ENCODE assay signal across 10 cellular contexts in the genomic region with DNA sequence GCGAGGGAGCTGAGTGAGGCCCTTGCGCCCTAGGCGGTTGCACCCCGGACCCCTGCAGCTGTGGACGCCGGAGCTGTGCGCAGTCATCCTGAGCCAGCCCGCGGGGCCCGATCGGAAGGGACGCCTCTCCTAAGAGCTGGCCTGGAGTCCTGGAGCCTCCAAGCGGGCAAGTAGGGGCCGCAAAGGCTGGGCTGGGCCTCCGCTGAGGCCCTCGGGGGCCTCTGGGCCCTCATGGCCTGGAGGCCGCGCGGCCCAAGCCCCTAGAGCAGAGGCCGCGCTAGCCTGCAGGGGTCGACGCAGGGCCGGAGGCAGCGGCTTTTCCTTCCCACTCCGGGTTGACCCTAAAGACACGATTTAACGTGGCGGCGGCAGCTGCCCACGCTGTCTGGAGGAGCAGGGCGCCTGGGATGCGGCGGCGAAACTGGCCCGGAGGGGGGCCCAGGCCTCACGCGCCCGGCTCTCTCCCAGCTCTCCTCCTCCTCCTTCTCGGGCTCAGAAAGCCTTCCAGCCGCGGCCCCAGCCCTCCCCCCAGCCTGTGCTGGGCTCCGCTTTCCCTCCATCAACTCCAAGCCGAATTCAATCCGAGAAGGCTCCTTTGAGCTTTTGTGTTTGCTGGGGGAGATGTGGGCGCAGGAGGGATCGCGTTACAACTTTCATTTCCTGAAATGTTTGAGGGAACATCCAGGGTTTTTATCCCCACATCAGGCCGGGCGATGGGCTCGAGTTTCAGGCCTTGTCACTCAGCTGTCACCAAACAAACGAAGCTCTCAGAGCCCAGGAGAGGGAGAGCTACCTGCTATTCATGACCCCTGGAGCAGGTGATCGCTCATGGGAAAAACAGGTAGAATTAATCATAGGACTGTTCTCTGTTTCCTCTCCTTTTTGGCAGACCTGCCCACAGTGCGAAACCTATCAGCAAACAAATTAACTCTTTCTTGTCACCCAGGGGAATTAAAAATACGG.
DNase-seq lines count a peak whose midpoint lies in the region; ATAC-seq and TF ChIP-seq lines count a peak whose summit lies in the region.
"Had no signal": no experiment of that assay in that cellular context is flagged by ENCODE, and none has a peak within 500 bp of the region (broad histone marks: within the 10 kb centered on the region; RNA-seq: fewer than 3 reads in every experiment).

No MANE protein-coding gene starts in this region.

- TF ChIP-seq CTCF in OCI-LY1 (IDR thresholded peaks at IDR 0.05; ENCODE audit: low read length): no peak
- TF ChIP-seq CTCF in fibroblast of mammary gland (conservative IDR thresholded peaks at IDR 0.05; ENCODE audit: control insufficient read depth, insufficient read depth, low read depth, low read length): no peak
- no peak for TF ChIP-seq CTCF in parathyroid adenoma (IDR thresholded peaks at IDR 0.05)

- H3K4me2 ChIP-seq in OCI-LY1 (ENCODE audit: low read length) (peak overlapping the region; percentile 37; the same call in 1 of the 2 replicates), parathyroid adenoma (ENCODE audit: low read length) (peak overlapping the region; percentile 94)

- H3K4me1 ChIP-seq in OCI-LY1 (ENCODE audit: insufficient read depth, low read length, severe bottlenecking): peaks cover 18% of the 10 kb centered on the region
- peaks cover 45% of the 10 kb centered on the region for H3K4me1 ChIP-seq in parathyroid adenoma

- H3K9me3 ChIP-seq in OCI-LY1 (ENCODE audit: low read length) (no peaks in the 10 kb centered on the region), parathyroid adenoma (ENCODE audit: control insufficient read depth, low read length) (no peaks in the 10 kb centered on the region)

- no peaks in the 10 kb centered on the region for H3K9me2 ChIP-seq in OCI-LY1 (ENCODE audit: low read depth, low read length)

- H3K27ac ChIP-seq in OCI-LY1 (ENCODE audit: low read depth, low read length, poor library complexity, severe bottlenecking) (no peak overlapping the region), parathyroid adenoma (peak overlapping the region; percentile 96)

- H3K4me3 ChIP-seq in OCI-LY1 (ENCODE audit: low read depth, low read length, poor library complexity, severe bottlenecking): peak overlapping the region; percentile 23
- peak overlapping the region; percentile 29 for H3K4me3 ChIP-seq in fibroblast of mammary gland (ENCODE audit: control insufficient read depth, low read depth, low read length)
- peak overlapping the region; percentile 87 for H3K4me3 ChIP-seq in parathyroid adenoma (ENCODE audit: low read depth, low read length)

- H2AFZ ChIP-seq in OCI-LY1 (ENCODE audit: low read length): no peak overlapping the region
- H2AFZ ChIP-seq in parathyroid adenoma: peak overlapping the region; percentile 25

- no peaks in the 10 kb centered on the region for H3K36me3 ChIP-seq in OCI-LY1 (ENCODE audit: insufficient read depth, low read length)
- no peaks in the 10 kb centered on the region for H3K36me3 ChIP-seq in parathyroid adenoma (ENCODE audit: control insufficient read depth, insufficient read depth, low read length)

- no peaks in the 10 kb centered on the region for H4K20me1 ChIP-seq in OCI-LY1 (ENCODE audit: insufficient read depth, low read length)

- no peaks in the 10 kb centered on the region for H3F3A ChIP-seq in OCI-LY1 (ENCODE audit: insufficient read depth, low read length)

- DNase-seq in DMS153 treated with DMSO at 0.1 percent for 48 hours (lab: John Stamatoyannopoulos, UW; ENCODE audit: unreplicated experiment): peak; percentile 54
- DNase-seq in fibroblast of mammary gland (ENCODE audit: low read depth): no peak
- no peak for DNase-seq in COR-L47 (lab: John Stamatoyannopoulos, UW)
- DNase-seq: immature natural killer cell, substantia nigra had no signal

- H3K9ac ChIP-seq in OCI-LY1 (ENCODE audit: low read length): peak overlapping the region; percentile 23; the same call in 1 of the 2 replicates
- peak overlapping the region; percentile 61 for H3K9ac ChIP-seq in parathyroid adenoma

- no peaks in the 10 kb centered on the region for H3K79me2 ChIP-seq in OCI-LY1 (ENCODE audit: insufficient read depth, low read length)
- peaks cover 50% of the 10 kb centered on the region for H3K79me2 ChIP-seq in parathyroid adenoma

- H3K27me3 ChIP-seq in OCI-LY1 (ENCODE audit: insufficient read depth, low read length) (no peaks in the 10 kb centered on the region; the same call in 1 of the 2 replicates), parathyroid adenoma (ENCODE audit: control insufficient read depth, insufficient read depth, low read length) (no peaks in the 10 kb centered on the region)

- ATAC-seq in GM18867 (IDR thresholded peaks at IDR 0.05; ENCODE audit: unreplicated experiment): no peak
- ATAC-seq in HG03095 (IDR thresholded peaks at IDR 0.05; ENCODE audit: unreplicated experiment): no peak
- no peak for ATAC-seq in GM21447 (IDR thresholded peaks at IDR 0.05; ENCODE audit: unreplicated experiment)

Comparison
In these comparisons a context has a peak if more than half of its experiments do, and no peak if none do; other contexts are left out.
1. H3K4me3 ChIP-seq: peak in every context shown above with its lines; median percentile 87 in parathyroid adenoma; 29 in fibroblast of mammary gland; 23 in OCI-LY1.